11 cellular contexts compared by ENCODE assay signal in the genomic region with DNA sequence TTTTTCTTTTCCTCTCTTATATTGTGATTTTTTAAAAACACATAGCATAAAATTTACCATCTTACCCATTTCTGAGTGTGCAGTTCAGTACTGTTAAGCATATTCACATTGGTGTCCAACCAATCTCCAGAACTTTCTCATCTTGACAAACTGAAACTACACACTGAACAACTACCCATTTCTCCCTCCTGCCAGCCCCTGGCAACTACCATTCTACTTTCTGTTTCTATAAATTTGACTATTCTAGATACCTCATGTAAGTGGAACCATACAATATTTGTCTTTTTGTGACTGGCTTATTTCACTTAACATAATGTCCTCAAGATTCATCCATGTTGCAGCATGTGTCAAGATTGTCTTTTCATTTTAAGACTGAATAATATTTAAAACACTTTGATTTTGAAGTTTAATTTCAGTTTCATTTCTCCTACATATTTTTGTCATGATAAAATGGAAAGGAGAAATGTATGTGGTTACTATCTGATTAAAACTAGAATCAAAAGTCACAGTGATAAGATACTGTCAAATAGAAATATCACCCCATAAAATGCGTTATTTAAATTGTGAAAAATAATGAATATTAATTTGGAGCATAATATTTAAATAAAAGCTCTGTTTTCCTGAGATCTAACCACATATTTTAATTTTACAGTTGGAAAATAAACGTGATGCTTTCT.
DNase-seq lines count a peak whose midpoint lies in the region; ATAC-seq, FAIRE-seq and TF ChIP-seq lines count a peak whose summit lies in the region.
"Had no signal": no experiment of that assay in that cellular context is flagged by ENCODE, and none has a peak within 500 bp of the region (broad histone marks: within the 10 kb centered on the region; RNA-seq: fewer than 3 reads in every experiment).

No MANE protein-coding gene starts in this region.

- H3K27me3 Mint-ChIP-seq in natural killer cell treated with Interleukin-12 subunit alpha and Interleukin-12 subunit beta and Interleukin-15 and Interleukin-18, amount 100 ng/mL, for 72 hours, result no peaks in the 10 kb centered on the region

- no peaks in the 10 kb centered on the region for H3K27me3 ChIP-seq in psoas muscle (ENCODE audit: insufficient read depth in 3 of 3, low read length in 2 of 3)

- no peaks in the 10 kb centered on the region for H3K9me3 Mint-ChIP-seq in natural killer cell treated with Interleukin-12 subunit alpha and Interleukin-12 subunit beta and Interleukin-15 and Interleukin-18, amount 100 ng/mL, for 72 hours

- 85 to 88% (median 88%) methylated on average over 2 of the region's 2 CpGs for WGBS in psoas muscle, 3 donors

- H3K36me3 Mint-ChIP-seq in natural killer cell treated with Interleukin-12 subunit alpha and Interleukin-12 subunit beta and Interleukin-15 and Interleukin-18, amount 100 ng/mL, for 72 hours, result no peaks in the 10 kb centered on the region

- no peaks in the 10 kb centered on the region for H3K9me3 ChIP-seq in psoas muscle

- intact Hi-C loops in psoas muscle (cut with DNase I) (no loop called here), Right ventricle myocardium inferior (cut with DNase I) (no loop called here)

- peaks cover 7% of the 10 kb centered on the region for H3K4me1 ChIP-seq in psoas muscle

- H3K27ac ChIP-seq in psoas muscle, result no peak overlapping the region
- H3K27ac ChIP-seq: SK-N-MC had no signal

- no peak for TF ChIP-seq CTCF in psoas muscle (IDR thresholded peaks at IDR 0.05)

- peaks cover 0 to 54% of the 10 kb centered on the region in 2 donors for H3K36me3 ChIP-seq in psoas muscle (ENCODE audit: insufficient read depth in 1 of 2, low read depth in 1 of 2)

- peak; percentile 13 for DNase-seq in activated CD4-positive, alpha-beta T cell treated with anti-CD3 and anti-CD28 coated beads for 48 hours
- DNase-seq in activated CD4-positive, alpha-beta T cell treated with anti-CD3 and anti-CD28 coated beads for 1 hour, result no peak
- DNase-seq in RCC 7860 (ENCODE audit: low spot score), result no peak
- DNase-seq in natural killer cell treated with Interleukin-12 subunit alpha and Interleukin-12 subunit beta and Interleukin-15 and Interleukin-18, amount 100 ng/mL, for 72 hours (ENCODE audit: low spot score), result no peak
- no peak for DNase-seq in psoas muscle
- DNase-seq in Right ventricle myocardium inferior (ENCODE audit: missing footprints), result no peak
- no peak for DNase-seq in NCI-H187 (lab: John Stamatoyannopoulos, UW)
- DNase-seq: aorta, posterior cingulate gyrus had no signal

- peak; percentile 43 for FAIRE-seq in RCC 7860 (lab: Jason Lieb, UNC)

- peaks cover 7 to 24% of the 10 kb centered on the region in 2 donors for H3K4me1 Mint-ChIP-seq in natural killer cell treated with Interleukin-12 subunit alpha and Interleukin-12 subunit beta and Interleukin-15 and Interleukin-18, amount 100 ng/mL, for 72 hours (ENCODE audit: low read depth in 2 of 2)

- peak overlapping the region; percentile 70 for H3K4me3 Mint-ChIP-seq in natural killer cell treated with Interleukin-12 subunit alpha and Interleukin-12 subunit beta and Interleukin-15 and Interleukin-18, amount 100 ng/mL, for 72 hours

- peak overlapping the region; percentile 70 to 72 for H3K27ac Mint-ChIP-seq in natural killer cell treated with Interleukin-12 subunit alpha and Interleukin-12 subunit beta and Interleukin-15 and Interleukin-18, amount 100 ng/mL, for 72 hours

- H3K4me3 ChIP-seq in psoas muscle, result no peak overlapping the region
- H3K4me3 ChIP-seq: SK-N-MC had no signal

- ATAC-seq in HG02759 (IDR thresholded peaks at IDR 0.05; ENCODE audit: unreplicated experiment), result peak; percentile 62
- peak; percentile 58 to 75 for ATAC-seq in natural killer cell treated with Interleukin-12 subunit alpha and Interleukin-12 subunit beta and Interleukin-15 and Interleukin-18, amount 100 ng/mL, for 72 hours
- ATAC-seq in psoas muscle, result no peak
- ATAC-seq in Right ventricle myocardium inferior, result no peak

Comparison
In these comparisons a context has a peak if more than half of its experiments do, and no peak if none do; other contexts are left out.
1. ATAC-seq: peak in HG02759 (single experiment) and natural killer cell treated with Interleukin-12 subunit alpha and Interleukin-12 subunit beta and Interleukin-15 and Interleukin-18, amount 100 ng/mL, for 72 hours (2 of 2); none in psoas muscle (0 of 4) and Right ventricle myocardium inferior (single experiment).